Comparison of ENCODE assay signal across 1 cellular context in genomic region chr6:37514840-37515239, GRCh38.
TF ChIP-seq lines count a peak whose summit lies in the region.

No MANE protein-coding gene starts in this region.

TF ChIP-seq in GM23338, 12 proteins besides CTCF, POLR2A, EP300 and RAD21 (continued from another document):
- TF ChIP-seq REST (IDR thresholded peaks at IDR 0.05; ENCODE audit: unreplicated experiment) (no peak), EZH2phosphoT487 (IDR thresholded peaks at IDR 0.05; ENCODE audit: unreplicated experiment) (no peak), ZNF462 (CRISPR knock-in tag; IDR thresholded peaks at IDR 0.05) (no peak), JUNB (IDR thresholded peaks at IDR 0.05; ENCODE audit: unreplicated experiment) (no peak), ZNF114 (CRISPR knock-in tag; IDR thresholded peaks at IDR 0.05) (no peak), STAT1 (IDR thresholded peaks at IDR 0.05; ENCODE audit: unreplicated experiment) (no peak), ZNF331 (CRISPR knock-in tag; IDR thresholded peaks at IDR 0.05; ENCODE audit: low read depth) (no peak), POLR2AphosphoS5 (IDR thresholded peaks at IDR 0.05; ENCODE audit: low read depth) (no peak), CREB1 (CRISPR knock-in tag; IDR thresholded peaks at IDR 0.05; ENCODE audit: low read depth) (no peak), EZH2 (IDR thresholded peaks at IDR 0.05; ENCODE audit: low read depth, unreplicated experiment) (no peak)
TF ChIP-seq in GM23338: peak in this region for 0.
